Comparison of ENCODE assay signal across 1 cellular context in genomic region chr15:101439285-101439919, GRCh38.
A peak's percentile ranks its signal among the peaks of the same experiment; 100 is the strongest.
TF ChIP-seq lines count a peak whose summit lies in the region.

No MANE protein-coding gene starts in this region.

TF ChIP-seq in HepG2, 621 proteins besides CTCF, POLR2A, EP300 and RAD21 (continued from another document and continues in another):
- peak; percentile 69 for TF ChIP-seq JUND (CRISPR knock-in tag; IDR thresholded peaks at IDR 0.05)
- TF ChIP-seq ZNF441 (CRISPR knock-in tag; IDR thresholded peaks at IDR 0.05; ENCODE audit: borderline replicate concordance): peak; percentile 55; the same call in 1 of the 2 replicates
- TF ChIP-seq CENPT (CRISPR knock-in tag; IDR thresholded peaks at IDR 0.05; ENCODE audit: low read depth): no peak
- peak; percentile 95 for TF ChIP-seq RARA (CRISPR knock-in tag; IDR thresholded peaks at IDR 0.05)
- no peak for TF ChIP-seq RORA (CRISPR knock-in tag; IDR thresholded peaks at IDR 0.05)
- peak; percentile 73; the same call in 1 of the 2 replicates for TF ChIP-seq SPEN (CRISPR knock-in tag; IDR thresholded peaks at IDR 0.05; ENCODE audit: low read depth)
- TF ChIP-seq ZNF333 (CRISPR knock-in tag; IDR thresholded peaks at IDR 0.05; ENCODE audit: borderline replicate concordance): no peak
- TF ChIP-seq, protein P1, sequence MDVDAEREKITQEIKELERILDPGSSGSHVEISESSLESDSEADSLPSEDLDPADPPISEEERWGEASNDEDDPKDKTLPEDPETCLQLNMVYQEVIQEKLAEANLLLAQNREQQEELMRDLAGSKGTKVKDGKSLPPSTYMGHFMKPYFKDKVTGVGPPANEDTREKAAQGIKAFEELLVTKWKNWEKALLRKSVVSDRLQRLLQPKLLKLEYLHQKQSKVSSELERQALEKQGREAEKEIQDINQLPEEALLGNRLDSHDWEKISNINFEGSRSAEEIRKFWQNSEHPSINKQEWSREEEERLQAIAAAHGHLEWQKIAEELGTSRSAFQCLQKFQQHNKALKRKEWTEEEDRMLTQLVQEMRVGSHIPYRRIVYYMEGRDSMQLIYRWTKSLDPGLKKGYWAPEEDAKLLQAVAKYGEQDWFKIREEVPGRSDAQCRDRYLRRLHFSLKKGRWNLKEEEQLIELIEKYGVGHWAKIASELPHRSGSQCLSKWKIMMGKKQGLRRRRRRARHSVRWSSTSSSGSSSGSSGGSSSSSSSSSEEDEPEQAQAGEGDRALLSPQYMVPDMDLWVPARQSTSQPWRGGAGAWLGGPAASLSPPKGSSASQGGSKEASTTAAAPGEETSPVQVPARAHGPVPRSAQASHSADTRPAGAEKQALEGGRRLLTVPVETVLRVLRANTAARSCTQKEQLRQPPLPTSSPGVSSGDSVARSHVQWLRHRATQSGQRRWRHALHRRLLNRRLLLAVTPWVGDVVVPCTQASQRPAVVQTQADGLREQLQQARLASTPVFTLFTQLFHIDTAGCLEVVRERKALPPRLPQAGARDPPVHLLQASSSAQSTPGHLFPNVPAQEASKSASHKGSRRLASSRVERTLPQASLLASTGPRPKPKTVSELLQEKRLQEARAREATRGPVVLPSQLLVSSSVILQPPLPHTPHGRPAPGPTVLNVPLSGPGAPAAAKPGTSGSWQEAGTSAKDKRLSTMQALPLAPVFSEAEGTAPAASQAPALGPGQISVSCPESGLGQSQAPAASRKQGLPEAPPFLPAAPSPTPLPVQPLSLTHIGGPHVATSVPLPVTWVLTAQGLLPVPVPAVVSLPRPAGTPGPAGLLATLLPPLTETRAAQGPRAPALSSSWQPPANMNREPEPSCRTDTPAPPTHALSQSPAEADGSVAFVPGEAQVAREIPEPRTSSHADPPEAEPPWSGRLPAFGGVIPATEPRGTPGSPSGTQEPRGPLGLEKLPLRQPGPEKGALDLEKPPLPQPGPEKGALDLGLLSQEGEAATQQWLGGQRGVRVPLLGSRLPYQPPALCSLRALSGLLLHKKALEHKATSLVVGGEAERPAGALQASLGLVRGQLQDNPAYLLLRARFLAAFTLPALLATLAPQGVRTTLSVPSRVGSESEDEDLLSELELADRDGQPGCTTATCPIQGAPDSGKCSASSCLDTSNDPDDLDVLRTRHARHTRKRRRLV (CRISPR knock-in tag; IDR thresholded peaks at IDR 0.05): no peak
- no peak for TF ChIP-seq SP1 (IDR thresholded peaks at IDR 0.05)
- TF ChIP-seq SP1 (CRISPR knock-in tag; IDR thresholded peaks at IDR 0.05): peak; percentile 44; the same call in 1 of the 2 replicates
- no peak; the same call in 1 of the 2 replicates for TF ChIP-seq ZNF343 (CRISPR knock-in tag; IDR thresholded peaks at IDR 0.05)
- TF ChIP-seq GABPB1 (CRISPR knock-in tag; IDR thresholded peaks at IDR 0.05): peak; percentile 59; the same call in 1 of the 2 replicates
- TF ChIP-seq CHD2 (IDR thresholded peaks at IDR 0.05; ENCODE audit: low read depth, low read length): no peak
- no peak for TF ChIP-seq SIN3B (IDR thresholded peaks at IDR 0.05; ENCODE audit: low read length)
- no peak for TF ChIP-seq NFE2L2 (IDR thresholded peaks at IDR 0.05; ENCODE audit: low read length)
- TF ChIP-seq, protein P2, sequence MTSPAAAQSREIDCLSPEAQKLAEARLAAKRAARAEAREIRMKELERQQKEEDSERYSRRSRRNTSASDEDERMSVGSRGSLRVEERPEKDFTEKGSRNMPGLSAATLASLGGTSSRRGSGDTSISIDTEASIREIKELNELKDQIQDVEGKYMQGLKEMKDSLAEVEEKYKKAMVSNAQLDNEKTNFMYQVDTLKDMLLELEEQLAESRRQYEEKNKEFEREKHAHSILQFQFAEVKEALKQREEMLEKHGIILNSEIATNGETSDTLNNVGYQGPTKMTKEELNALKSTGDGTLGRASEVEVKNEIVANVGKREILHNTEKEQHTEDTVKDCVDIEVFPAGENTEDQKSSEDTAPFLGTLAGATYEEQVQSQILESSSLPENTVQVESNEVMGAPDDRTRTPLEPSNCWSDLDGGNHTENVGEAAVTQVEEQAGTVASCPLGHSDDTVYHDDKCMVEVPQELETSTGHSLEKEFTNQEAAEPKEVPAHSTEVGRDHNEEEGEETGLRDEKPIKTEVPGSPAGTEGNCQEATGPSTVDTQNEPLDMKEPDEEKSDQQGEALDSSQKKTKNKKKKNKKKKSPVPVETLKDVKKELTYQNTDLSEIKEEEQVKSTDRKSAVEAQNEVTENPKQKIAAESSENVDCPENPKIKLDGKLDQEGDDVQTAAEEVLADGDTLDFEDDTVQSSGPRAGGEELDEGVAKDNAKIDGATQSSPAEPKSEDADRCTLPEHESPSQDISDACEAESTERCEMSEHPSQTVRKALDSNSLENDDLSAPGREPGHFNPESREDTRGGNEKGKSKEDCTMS (CRISPR knock-in tag; conservative IDR thresholded peaks at IDR 0.05): no peak
- no peak for TF ChIP-seq ZNF879 (CRISPR knock-in tag; IDR thresholded peaks at IDR 0.05)
- peak; percentile 55; the same call in 1 of the 2 replicates for TF ChIP-seq ZNF335 (CRISPR knock-in tag; IDR thresholded peaks at IDR 0.05)
- TF ChIP-seq CBFB (CRISPR knock-in tag; IDR thresholded peaks at IDR 0.05): peak; percentile 99
- peak; percentile 99 for TF ChIP-seq CEBPB (IDR thresholded peaks at IDR 0.05; ENCODE audit: borderline replicate concordance, low read depth, low read length)
- peak; percentile 56; the same call in 1 of the 2 replicates for TF ChIP-seq ONECUT2 (CRISPR knock-in tag; IDR thresholded peaks at IDR 0.05)
- no peak for TF ChIP-seq MYNN (CRISPR knock-in tag; IDR thresholded peaks at IDR 0.05; ENCODE audit: low read depth)
- TF ChIP-seq YY1 (IDR thresholded peaks at IDR 0.05; ENCODE audit: insufficient read depth, insufficient replicate concordance, low read depth, low read length): peak; percentile 47
- TF ChIP-seq MTERF4 (CRISPR knock-in tag; IDR thresholded peaks at IDR 0.05): no peak
- no peak for TF ChIP-seq ZNF225 (CRISPR knock-in tag; IDR thresholded peaks at IDR 0.05)
- peak; percentile 99 for TF ChIP-seq MXI1 (IDR thresholded peaks at IDR 0.05; ENCODE audit: borderline replicate concordance, low read depth, low read length)
- TF ChIP-seq, protein P3, sequence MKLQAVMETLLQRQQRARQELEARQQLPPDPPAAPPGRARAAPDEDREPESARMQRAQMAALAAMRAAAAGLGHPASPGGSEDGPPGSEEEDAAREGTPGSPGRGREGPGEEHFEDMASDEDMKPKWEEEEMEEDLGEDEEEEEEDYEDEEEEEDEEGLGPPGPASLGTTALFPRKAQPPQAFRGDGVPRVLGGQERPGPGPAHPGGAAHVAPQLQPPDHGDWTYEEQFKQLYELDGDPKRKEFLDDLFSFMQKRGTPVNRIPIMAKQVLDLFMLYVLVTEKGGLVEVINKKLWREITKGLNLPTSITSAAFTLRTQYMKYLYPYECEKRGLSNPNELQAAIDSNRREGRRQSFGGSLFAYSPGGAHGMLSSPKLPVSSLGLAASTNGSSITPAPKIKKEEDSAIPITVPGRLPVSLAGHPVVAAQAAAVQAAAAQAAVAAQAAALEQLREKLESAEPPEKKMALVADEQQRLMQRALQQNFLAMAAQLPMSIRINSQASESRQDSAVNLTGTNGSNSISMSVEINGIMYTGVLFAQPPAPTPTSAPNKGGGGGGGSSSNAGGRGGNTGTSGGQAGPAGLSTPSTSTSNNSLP (IDR thresholded peaks at IDR 0.05; ENCODE audit: low read depth, low read length): peak; percentile 100
- peak; percentile 96 for TF ChIP-seq PHF21A (CRISPR knock-in tag; IDR thresholded peaks at IDR 0.05)
- TF ChIP-seq TERF1 (CRISPR knock-in tag; IDR thresholded peaks at IDR 0.05): no peak
- TF ChIP-seq EED (CRISPR knock-in tag; IDR thresholded peaks at IDR 0.05): no peak; the same call in 1 of the 2 replicates
- TF ChIP-seq ZNF496 (CRISPR knock-in tag; IDR thresholded peaks at IDR 0.05; ENCODE audit: insufficient replicate concordance): no peak
- TF ChIP-seq NBN (conservative IDR thresholded peaks at IDR 0.05): no peak
- 0 out of 2 replicates have a peak, but pooled peaks have one; percentile 28 for TF ChIP-seq NFAT5 (CRISPR knock-in tag; IDR thresholded peaks at IDR 0.05)
- TF ChIP-seq CENPBD1 (CRISPR knock-in tag; IDR thresholded peaks at IDR 0.05; ENCODE audit: borderline replicate concordance, low read depth): no peak
- peak; percentile 85 for TF ChIP-seq ZKSCAN8 (CRISPR knock-in tag; IDR thresholded peaks at IDR 0.05; ENCODE audit: borderline replicate concordance)
- no peak for TF ChIP-seq SRSF1 (optimal IDR thresholded peaks at IDR 0.05; ENCODE audit: low read depth, low read length)
- peak; percentile 59; the same call in 1 of the 2 replicates for TF ChIP-seq NFKB2 (CRISPR knock-in tag; IDR thresholded peaks at IDR 0.05; ENCODE audit: borderline replicate concordance)
- TF ChIP-seq HOXA9 (CRISPR knock-in tag; IDR thresholded peaks at IDR 0.05; ENCODE audit: borderline replicate concordance): no peak
- TF ChIP-seq HNF4G (IDR thresholded peaks at IDR 0.05; ENCODE audit: borderline replicate concordance, low read depth, low read length): peak; percentile 94
- peak; percentile 98 for TF ChIP-seq HNF4G (CRISPR knock-in tag; IDR thresholded peaks at IDR 0.05; ENCODE audit: borderline replicate concordance, low read depth)
- no peak for TF ChIP-seq ZNF562 (CRISPR knock-in tag; IDR thresholded peaks at IDR 0.05; ENCODE audit: borderline replicate concordance)
- TF ChIP-seq MBD4 (IDR thresholded peaks at IDR 0.05; ENCODE audit: borderline replicate concordance, low read length): peak; percentile 85
- peak; percentile 94 for TF ChIP-seq HOXD1 (CRISPR knock-in tag; IDR thresholded peaks at IDR 0.05)
- no peak; the same call in 1 of the 2 replicates for TF ChIP-seq ATF7-NPFF (CRISPR knock-in tag; IDR thresholded peaks at IDR 0.05; ENCODE audit: low read depth)
- TF ChIP-seq ZSCAN9 (CRISPR knock-in tag; IDR thresholded peaks at IDR 0.05; ENCODE audit: borderline replicate concordance): peak; percentile 82; the same call in 1 of the 2 replicates
- no peak for TF ChIP-seq FOXA1 (IDR thresholded peaks at IDR 0.05)
- peak; percentile 91 for TF ChIP-seq FOXA1 (CRISPR knock-in tag; IDR thresholded peaks at IDR 0.05)
- TF ChIP-seq ZNF510 (CRISPR knock-in tag; IDR thresholded peaks at IDR 0.05; ENCODE audit: low read depth): no peak
- TF ChIP-seq RELA (CRISPR knock-in tag; IDR thresholded peaks at IDR 0.05): peak; percentile 80; the same call in 1 of the 2 replicates
- no peak for TF ChIP-seq ZFP36L2 (CRISPR knock-in tag; IDR thresholded peaks at IDR 0.05)
- TF ChIP-seq ZBTB20 (CRISPR knock-in tag; IDR thresholded peaks at IDR 0.05; ENCODE audit: borderline replicate concordance, low read depth): peak; percentile 95
- TF ChIP-seq ETS1 (CRISPR knock-in tag; IDR thresholded peaks at IDR 0.05): no peak
